In genomic region chr16:14062261-14062660, GRCh38 we compare ENCODE assay signal across 33 cellular contexts.
"Had no signal": no experiment of that assay in that cellular context is flagged by ENCODE, and none has a peak within 500 bp of the region (broad histone marks: within the 10 kb centered on the region; RNA-seq: fewer than 3 reads in every experiment).

No MANE protein-coding gene starts in this region.

- H3K79me2 ChIP-seq: parathyroid adenoma had no signal

- H3K4me1 ChIP-seq: parathyroid adenoma, psoas muscle, spleen, suprapubic skin, tibial nerve, upper lobe of left lung, vagina had no signal

- H3K4me3 Mint-ChIP-seq: naive thymus-derived CD8-positive, alpha-beta T cell; natural killer cell treated with Interleukin-12 subunit alpha and Interleukin-12 subunit beta and Interleukin-15 and Interleukin-18, amount 100 ng/mL, for 72 hours; nephron progenitor cell; neural crest cell; stimulated activated memory B cell treated with anti-CD40 and anti-IgM and Interleukin-4, amounts not matched to agents 10 μg/mL and 1 μg/mL and 100 μg/mL, for 72 hours; stimulated activated naive CD8-positive, alpha-beta T cell treated with anti-CD3 and anti-CD28 coated beads, Interleukin-15, amount 100 ng/mL, for 72 hours had no signal

- H3K4me1 Mint-ChIP-seq: naive thymus-derived CD8-positive, alpha-beta T cell; nephron progenitor cell; neural crest cell; stimulated activated memory B cell treated with anti-CD40 and anti-IgM and Interleukin-4, amounts not matched to agents 10 μg/mL and 1 μg/mL and 100 μg/mL, for 72 hours; stimulated activated naive CD8-positive, alpha-beta T cell treated with anti-CD3 and anti-CD28 coated beads, Interleukin-15, amount 100 ng/mL, for 72 hours had no signal

- H3K4me3 ChIP-seq: ovary, psoas muscle, skin epidermis, smooth muscle cell, spleen, suprapubic skin, thoracic aorta, thyroid gland, tibial nerve, upper lobe of left lung, vagina had no signal

- H3K27me3 ChIP-seq: ovary, suprapubic skin, thyroid gland, tibial nerve, upper lobe of left lung, vagina had no signal

- H3K27ac ChIP-seq: neutrophil, ovary, parathyroid adenoma, psoas muscle, skin epidermis, spleen, suprapubic skin, thoracic aorta, thyroid gland, tibial nerve, upper lobe of left lung, vagina had no signal

- H3K4me2 ChIP-seq: smooth muscle cell had no signal

- H2AFZ ChIP-seq: parathyroid adenoma had no signal

- H3K36me3 Mint-ChIP-seq: naive thymus-derived CD8-positive, alpha-beta T cell; natural killer cell treated with Interleukin-12 subunit alpha and Interleukin-12 subunit beta and Interleukin-15 and Interleukin-18, amount 100 ng/mL, for 72 hours; stimulated activated memory B cell treated with anti-CD40 and anti-IgM and Interleukin-4, amounts not matched to agents 10 μg/mL and 1 μg/mL and 100 μg/mL, for 72 hours had no signal

- H3K9me3 Mint-ChIP-seq: natural killer cell treated with Interleukin-12 subunit alpha and Interleukin-12 subunit beta and Interleukin-15 and Interleukin-18, amount 100 ng/mL, for 72 hours; stimulated activated naive CD8-positive, alpha-beta T cell treated with anti-CD3 and anti-CD28 coated beads, Interleukin-15, amount 100 ng/mL, for 72 hours had no signal

- ATAC-seq: naive thymus-derived CD8-positive, alpha-beta T cell; natural killer cell treated with Interleukin-12 subunit alpha and Interleukin-12 subunit beta and Interleukin-15 and Interleukin-18, amount 100 ng/mL, for 72 hours; psoas muscle; right cardiac atrium; sciatic nerve; stimulated activated memory B cell treated with anti-CD40 and anti-IgM and Interleukin-4, amounts not matched to agents 10 μg/mL and 1 μg/mL and 100 μg/mL, for 72 hours; stimulated activated naive CD8-positive, alpha-beta T cell treated with anti-CD3 and anti-CD28 coated beads, Interleukin-15, amount 100 ng/mL, for 72 hours; stimulated activated naive CD8-positive, alpha-beta T cell treated with anti-CD3 and anti-CD28 coated beads, Interleukin-15, Interleukin-2, amounts not matched to agents 100 U/mL and 50 U/mL, for 24 hours had no signal

- H3K27me3 Mint-ChIP-seq: progenitor cell of endocrine pancreas had no signal

- DNase-seq: naive thymus-derived CD8-positive, alpha-beta T cell; nephron progenitor cell; nucleus accumbens; ovary; posterior cingulate gyrus; psoas muscle; right cardiac atrium; spleen; stimulated activated CD4-positive, alpha-beta T cell treated with anti-CD3 and anti-CD28 coated beads, Interleukin-12 subunit alpha, Interleukin-12 subunit beta, amount 100 ng/mL, for 4 hours; stimulated activated CD4-positive, alpha-beta T cell treated with anti-CD3 and anti-CD28 coated beads, Interleukin-1b, Interleukin-23, amount 100 ng/mL, for 48 hours; stimulated activated CD4-positive, alpha-beta T cell treated with anti-CD3 and anti-CD28 coated beads, Interleukin-4, amount 100 ng/mL, for 1 hour; stimulated activated CD4-positive, alpha-beta T cell treated with anti-CD3 and anti-CD28 coated beads, Interleukin-4, amount 100 ng/mL, for 4 hours; stimulated activated CD8-positive, alpha-beta memory T cell treated with anti-CD3 and anti-CD28 coated beads, Interleukin-4, amount 100 ng/mL, for 48 hours; stimulated activated naive CD4-positive, alpha-beta T cell; stimulated activated naive CD8-positive, alpha-beta T cell treated with anti-CD3 and anti-CD28 coated beads, Interleukin-15, amount 100 ng/mL, for 72 hours; stimulated activated naive CD8-positive, alpha-beta T cell treated with anti-CD3 and anti-CD28 coated beads, Interleukin-15, Interleukin-2, amounts not matched to agents 100 U/mL and 50 U/mL, for 24 hours; substantia nigra; thyroid gland; trophoblast cell had no signal

- H3K36me3 ChIP-seq: neutrophil, ovary, spleen, suprapubic skin, thoracic aorta, thyroid gland, tibial nerve, upper lobe of left lung, vagina had no signal

- H3K27ac Mint-ChIP-seq: naive thymus-derived CD8-positive, alpha-beta T cell; natural killer cell treated with Interleukin-12 subunit alpha and Interleukin-12 subunit beta and Interleukin-15 and Interleukin-18, amount 100 ng/mL, for 72 hours; nephron progenitor cell; stimulated activated memory B cell treated with anti-CD40 and anti-IgM and Interleukin-4, amounts not matched to agents 10 μg/mL and 1 μg/mL and 100 μg/mL, for 72 hours; stimulated activated naive CD8-positive, alpha-beta T cell treated with anti-CD3 and anti-CD28 coated beads, Interleukin-15, amount 100 ng/mL, for 72 hours had no signal
